ENCODE assay signal across 1 cellular context in genomic region chrX:14043209-14043608, GRCh38.
TF ChIP-seq lines count a peak whose summit lies in the region.

No MANE protein-coding gene starts in this region.

TF ChIP-seq in K562, 482 proteins besides CTCF, POLR2A, EP300 and RAD21 (continued from another document):
- peak; percentile 22; the same call in 1 of the 2 replicates for TF ChIP-seq VEZF1 (CRISPR knock-in tag; IDR thresholded peaks at IDR 0.05)
- TF ChIP-seq HDAC1 (IDR thresholded peaks at IDR 0.05), result no peak
- TF ChIP-seq MEIS2 (IDR thresholded peaks at IDR 0.05; ENCODE audit: partially characterized antibody), result peak; percentile 37
- no peak for TF ChIP-seq ZNF232 (CRISPR knock-in tag; IDR thresholded peaks at IDR 0.05)
- no peak for TF ChIP-seq SP1 (CRISPR knock-in tag; IDR thresholded peaks at IDR 0.05)
